In genomic region chr21:6498716-6499115, GRCh38 we compare ENCODE assay signal across 7 cellular contexts.
DNase-seq lines count a peak whose midpoint lies in the region; ATAC-seq, FAIRE-seq and TF ChIP-seq lines count a peak whose summit lies in the region.
"Not testable (repeated sequence)": the region's sequence is repeated elsewhere in the genome, so short reads cannot be mapped to it uniquely, and the experiment has no call there.

No MANE protein-coding gene starts in this region.

- peak overlapping the region; percentile 81 for H3K27ac Mint-ChIP-seq in activated CD4-positive, alpha-beta T cell treated with anti-CD3 and anti-CD28 coated beads, Interleukin-2, amount 10 ng/mL, durations not matched to agents 7 days and 5 days

- H3K9ac ChIP-seq in HUES64 (ENCODE audit: low read depth, low read length): peak overlapping the region; percentile 70; the same call in 1 of the 2 replicates

- DNase-seq in activated CD4-positive, alpha-beta T cell treated with anti-CD3 and anti-CD28 coated beads, Interleukin-2, amount 10 ng/mL, durations not matched to agents 7 days and 5 days: peak; percentile 31
- DNase-seq in central memory CD4-positive, alpha-beta T cell: peak; percentile 2
- peak in 3 of 6 donors; percentile 22 to 77 (median 60) for DNase-seq in pancreas

- H3K27ac ChIP-seq in HUES64 (ENCODE audit: low read depth, low read length): not testable (repeated sequence)
- H3K27ac ChIP-seq in pancreas: peak overlapping the region in 1 of 4 donors; percentile 70

- POLR2A ChIA-PET in activated CD4-positive, alpha-beta T cell treated with anti-CD3 and anti-CD28 coated beads, Interleukin-2, amount 10 ng/mL, durations not matched to agents 7 days and 5 days (lab: Charles Lee): not testable (repeated sequence)

- H3K9me3 ChIP-seq in HUES64 (ENCODE audit: insufficient read depth, low read depth, low read length); iPS-18c (ENCODE audit: control insufficient read depth, insufficient read depth, low read length); pancreas: not testable (repeated sequence)

- H3K9me3 Mint-ChIP-seq in activated CD4-positive, alpha-beta T cell treated with anti-CD3 and anti-CD28 coated beads, Interleukin-2, amount 10 ng/mL, durations not matched to agents 7 days and 5 days: not testable (repeated sequence)

- peak overlapping the region; percentile 64 for H3K4me3 Mint-ChIP-seq in activated CD4-positive, alpha-beta T cell treated with anti-CD3 and anti-CD28 coated beads, Interleukin-2, amount 10 ng/mL, durations not matched to agents 7 days and 5 days

- H3K27me3 ChIP-seq in HUES64 (ENCODE audit: insufficient read depth, low read length); pancreas: not testable (repeated sequence)

- H3K4me3 ChIP-seq in HUES64 (ENCODE audit: low read length) (peak overlapping the region; percentile 49), iPS-18c (ENCODE audit: insufficient read depth, low read depth, low read length) (peak overlapping the region; percentile 15; the same call in 1 of the 2 replicates), pancreas (peak overlapping the region in 2 of 4 donors; percentile 59 to 60)

- ATAC-seq in GM18907 (IDR thresholded peaks at IDR 0.05; ENCODE audit: unreplicated experiment) (peak; percentile 35), HG02588 (IDR thresholded peaks at IDR 0.05; ENCODE audit: unreplicated experiment) (peak; percentile 40), pancreas (peak; percentile 3 to 59 (median 28))

- not testable (repeated sequence) for H3K4me1 ChIP-seq in HUES64 (ENCODE audit: insufficient read depth, low read length); pancreas

- CTCF ChIA-PET in activated CD4-positive, alpha-beta T cell treated with anti-CD3 and anti-CD28 coated beads, Interleukin-2, amount 10 ng/mL, durations not matched to agents 7 days and 5 days (lab: Charles Lee): not testable (repeated sequence)

- 0% methylated on average over 17 of the region's 55 CpGs for WGBS in HUES64
- 0% methylated on average over 12 to 30 of the region's 55 CpGs for WGBS in pancreas, 2 donors

- not testable (repeated sequence) for H3K4me1 Mint-ChIP-seq in activated CD4-positive, alpha-beta T cell treated with anti-CD3 and anti-CD28 coated beads, Interleukin-2, amount 10 ng/mL, durations not matched to agents 7 days and 5 days

- H3K36me3 Mint-ChIP-seq in activated CD4-positive, alpha-beta T cell treated with anti-CD3 and anti-CD28 coated beads, Interleukin-2, amount 10 ng/mL, durations not matched to agents 7 days and 5 days (ENCODE audit: low read depth): not testable (repeated sequence)

- not testable (repeated sequence) for H3K27me3 Mint-ChIP-seq in activated CD4-positive, alpha-beta T cell treated with anti-CD3 and anti-CD28 coated beads, Interleukin-2, amount 10 ng/mL, durations not matched to agents 7 days and 5 days

- not testable (repeated sequence) for FAIRE-seq in pancreas (lab: Jason Lieb, UNC)

- H3K36me3 ChIP-seq in HUES64 (ENCODE audit: insufficient read depth, low read length); pancreas: not testable (repeated sequence)

- not testable (repeated sequence) for TF ChIP-seq CTCF in pancreas (IDR thresholded peaks at IDR 0.05)

- intact Hi-C loops in pancreas (cut with DNase I): not testable (repeated sequence)
